8 cellular contexts compared by ENCODE assay signal in the genomic region with DNA sequence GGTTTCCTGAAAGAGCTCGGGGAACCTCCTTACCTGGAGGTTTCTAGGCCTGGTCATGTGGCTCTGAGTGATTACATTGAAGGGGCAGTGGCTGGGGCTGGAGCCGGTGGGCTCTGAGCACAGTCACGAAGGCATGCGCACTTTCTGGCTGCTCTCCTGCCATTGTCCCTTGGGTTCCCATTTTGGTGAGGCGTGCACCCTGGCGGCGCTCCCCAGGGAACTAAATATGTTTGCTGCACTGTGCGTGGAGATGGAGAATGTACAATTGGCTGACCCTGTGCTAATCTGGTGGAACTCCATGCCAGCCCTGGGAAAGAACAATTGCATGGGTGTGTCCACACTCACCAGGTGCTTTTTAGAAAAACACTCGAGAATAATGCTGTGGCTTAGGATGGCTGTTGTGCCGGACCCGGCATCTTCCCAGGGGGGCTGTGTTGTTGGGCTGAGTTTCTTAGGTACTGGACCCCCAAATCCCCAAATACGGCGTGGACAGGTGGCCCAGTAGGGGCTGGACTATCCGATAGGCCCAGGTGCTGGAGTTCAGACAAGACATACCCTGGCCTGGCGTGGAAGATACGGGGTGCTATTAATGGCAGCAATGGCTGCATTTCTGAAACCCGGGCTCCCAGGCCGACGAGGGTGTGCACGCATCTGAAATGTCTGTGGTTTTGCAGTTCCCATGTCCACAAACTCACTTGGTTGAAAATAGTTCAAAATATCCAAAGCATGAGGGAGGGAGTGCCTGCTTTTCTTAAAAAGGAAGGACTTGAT.
DNase-seq lines count a peak whose midpoint lies in the region; ATAC-seq, FAIRE-seq and TF ChIP-seq lines count a peak whose summit lies in the region.

No MANE protein-coding gene starts in this region.

- TF ChIP-seq EP300 in A549 (IDR thresholded peaks at IDR 0.05) (no peak), Ishikawa (IDR thresholded peaks at IDR 0.05; ENCODE audit: borderline replicate concordance) (peak; percentile 85)

- H3K27ac ChIP-seq in A549, result peak overlapping the region; percentile 3 to 54; a peak in 4 of 6 replicates
- H3K27ac ChIP-seq in brain microvascular endothelial cell, result peak overlapping the region; percentile 62
- H3K27ac ChIP-seq in mucosa of rectum (ENCODE audit: low read depth in 2 of 2, low read length in 2 of 2), result peak overlapping the region; percentile 74 to 89
- no peak overlapping the region for H3K27ac ChIP-seq in SJCRH30

- 86% methylated on average over 20 of the region's 20 CpGs for WGBS in A549 (ENCODE audit: missing lambda C conversion rate)

- H3K9me3 ChIP-seq in A549 (no peaks in the 10 kb centered on the region), mucosa of rectum (ENCODE audit: control insufficient read depth in 2 of 2, low read length in 2 of 2) (no peaks in the 10 kb centered on the region), SJCRH30 (replicated peaks) (no peaks in the 10 kb centered on the region)

- no peak overlapping the region for H3K9ac ChIP-seq in mucosa of rectum (ENCODE audit: low read depth in 1 of 2, low read length in 2 of 2)

- DNase-seq in A549 (ENCODE audit: low read depth in 1 of 2, low spot score in 1 of 2), result no peak
- peak; percentile 61 for DNase-seq in brain microvascular endothelial cell
- no peak for DNase-seq in mesenteric fat pad (ENCODE audit: low spot score)
- no peak for DNase-seq in SJCRH30

- no peak for TF ChIP-seq POLR2A in A549 (IDR thresholded peaks at IDR 0.05; ENCODE audit: low read length)

- CTCF ChIA-PET in A549 (lab: Yijun Ruan, JAX), result interaction anchor here (0.8 to 1.9 kb wide), 3 partner anchors 35 to 59 kb away, joined by 3 to 8 read pairs (median 4); no protein-coding TSS in a partner anchor

- H3K27me3 ChIP-seq in brain microvascular endothelial cell (replicated peaks), result no peaks in the 10 kb centered on the region
- H3K27me3 ChIP-seq in mucosa of rectum (ENCODE audit: control insufficient read depth in 2 of 2, insufficient read depth in 2 of 2, low read length in 2 of 2), result no peaks in the 10 kb centered on the region
- H3K27me3 ChIP-seq in SJCRH30, result no peaks in the 10 kb centered on the region

- in situ Hi-C loops in brain microvascular endothelial cell (cut with HindIII; ENCODE audit: low pct_ligation_motif_present, low sequenced_read_pairs), result no loop called here

- TF ChIP-seq CTCF in A549 (IDR thresholded peaks at IDR 0.05) (no peak), brain microvascular endothelial cell (IDR thresholded peaks at IDR 0.05; ENCODE audit: low read depth, low read length, missing control alignments) (no peak)

- POLR2A ChIA-PET in A549 (lab: Yijun Ruan, JAX), result no interaction called here

- TF ChIP-seq RAD21 in A549 (conservative IDR thresholded peaks at IDR 0.05 in 1 of 2, IDR thresholded peaks at IDR 0.05 in 1 of 2), result no peak
- TF ChIP-seq RAD21 in Ishikawa (IDR thresholded peaks at IDR 0.05; ENCODE audit: low read depth), result peak; percentile 6; the same call in 1 of the 2 replicates

- H3K4me1 ChIP-seq in A549 (peaks cover 81% of the 10 kb centered on the region), mucosa of rectum (ENCODE audit: control insufficient read depth in 2 of 2, insufficient read depth in 2 of 2, low read length in 2 of 2) (peaks cover 37 to 45% of the 10 kb centered on the region in 2 donors), SJCRH30 (peaks cover 38% of the 10 kb centered on the region)

- H3K36me3 ChIP-seq in brain microvascular endothelial cell (replicated peaks) (no peaks in the 10 kb centered on the region), mucosa of rectum (ENCODE audit: control insufficient read depth in 2 of 2, insufficient read depth in 2 of 2, low read length in 2 of 2) (no peaks in the 10 kb centered on the region), SJCRH30 (no peaks in the 10 kb centered on the region)

- H3K4me2 ChIP-seq in A549, result no peak overlapping the region

- FAIRE-seq in A549 (lab: Jason Lieb, UNC), result no peak

- no peak overlapping the region for H3K4me3 ChIP-seq in A549
- H3K4me3 ChIP-seq in brain microvascular endothelial cell (ENCODE audit: low read depth, low read length), result no peak overlapping the region
- peak overlapping the region in 1 of 2 donors; percentile 13 for H3K4me3 ChIP-seq in mucosa of rectum (ENCODE audit: low read length in 2 of 2)
- no peak overlapping the region for H3K4me3 ChIP-seq in SJCRH30

- ATAC-seq in A549 (no peak; a peak in 1 of 6 replicates), HG03342 (IDR thresholded peaks at IDR 0.05; ENCODE audit: unreplicated experiment) (no peak), GM18870 (IDR thresholded peaks at IDR 0.05; ENCODE audit: unreplicated experiment) (no peak)

TF ChIP-seq in A549, 52 proteins besides CTCF, POLR2A, EP300 and RAD21:
- TF ChIP-seq, protein P1, sequence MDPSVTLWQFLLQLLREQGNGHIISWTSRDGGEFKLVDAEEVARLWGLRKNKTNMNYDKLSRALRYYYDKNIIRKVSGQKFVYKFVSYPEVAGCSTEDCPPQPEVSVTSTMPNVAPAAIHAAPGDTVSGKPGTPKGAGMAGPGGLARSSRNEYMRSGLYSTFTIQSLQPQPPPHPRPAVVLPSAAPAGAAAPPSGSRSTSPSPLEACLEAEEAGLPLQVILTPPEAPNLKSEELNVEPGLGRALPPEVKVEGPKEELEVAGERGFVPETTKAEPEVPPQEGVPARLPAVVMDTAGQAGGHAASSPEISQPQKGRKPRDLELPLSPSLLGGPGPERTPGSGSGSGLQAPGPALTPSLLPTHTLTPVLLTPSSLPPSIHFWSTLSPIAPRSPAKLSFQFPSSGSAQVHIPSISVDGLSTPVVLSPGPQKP (IDR thresholded peaks at IDR 0.05; ENCODE audit: low read depth, low read length), result no peak
- TF ChIP-seq HOXB13 (CRISPR knock-in tag; IDR thresholded peaks at IDR 0.05; ENCODE audit: low read depth) (no peak), ESRRA (IDR thresholded peaks at IDR 0.05; ENCODE audit: borderline replicate concordance, low read length) (no peak), JUN (IDR thresholded peaks at IDR 0.05) (no peak), FOSB (CRISPR knock-in tag; IDR thresholded peaks at IDR 0.05) (no peak), EHF (CRISPR knock-in tag; IDR thresholded peaks at IDR 0.05) (no peak), RFX5 (IDR thresholded peaks at IDR 0.05) (no peak), RCOR1 (IDR thresholded peaks at IDR 0.05; ENCODE audit: low read depth, low read length) (no peak), BHLHE40 (IDR thresholded peaks at IDR 0.05; ENCODE audit: low read depth, low read length) (no peak), EHMT2 (IDR thresholded peaks at IDR 0.05; ENCODE audit: low read depth) (no peak), RARB (CRISPR knock-in tag; IDR thresholded peaks at IDR 0.05) (no peak), MYC (IDR thresholded peaks at IDR 0.05; ENCODE audit: borderline replicate concordance, low read length) (no peak)
TF ChIP-seq in A549: peak in this region for 0.

TF ChIP-seq in Ishikawa, 13 proteins besides CTCF, POLR2A, EP300 and RAD21:
- TF ChIP-seq ZBTB7A (IDR thresholded peaks at IDR 0.05; ENCODE audit: low read depth) (peak; percentile 53; the same call in 1 of the 2 replicates), NFIC (IDR thresholded peaks at IDR 0.05) (peak; percentile 85), TCF12 (IDR thresholded peaks at IDR 0.05; ENCODE audit: low read depth) (peak; percentile 87), CEBPB (IDR thresholded peaks at IDR 0.05) (peak; percentile 12; the same call in 1 of the 2 replicates), EGR1 (IDR thresholded peaks at IDR 0.05) (no peak), TEAD4 (IDR thresholded peaks at IDR 0.05) (peak; percentile 75), CREB1 (IDR thresholded peaks at IDR 0.05; ENCODE audit: low read depth) (no peak), YY1 (IDR thresholded peaks at IDR 0.05; ENCODE audit: low read depth) (0 out of 2 replicates have a peak, but pooled peaks have one; percentile 41), FOXM1 (IDR thresholded peaks at IDR 0.05; ENCODE audit: borderline replicate concordance, low read depth) (0 out of 2 replicates have a peak, but pooled peaks have one; percentile 41), TAF1 (IDR thresholded peaks at IDR 0.05; ENCODE audit: low read depth) (no peak)
- TF ChIP-seq, protein P2, sequence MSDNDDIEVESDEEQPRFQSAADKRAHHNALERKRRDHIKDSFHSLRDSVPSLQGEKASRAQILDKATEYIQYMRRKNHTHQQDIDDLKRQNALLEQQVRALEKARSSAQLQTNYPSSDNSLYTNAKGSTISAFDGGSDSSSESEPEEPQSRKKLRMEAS (IDR thresholded peaks at IDR 0.05), result peak; percentile 67
- TF ChIP-seq, protein P3, sequence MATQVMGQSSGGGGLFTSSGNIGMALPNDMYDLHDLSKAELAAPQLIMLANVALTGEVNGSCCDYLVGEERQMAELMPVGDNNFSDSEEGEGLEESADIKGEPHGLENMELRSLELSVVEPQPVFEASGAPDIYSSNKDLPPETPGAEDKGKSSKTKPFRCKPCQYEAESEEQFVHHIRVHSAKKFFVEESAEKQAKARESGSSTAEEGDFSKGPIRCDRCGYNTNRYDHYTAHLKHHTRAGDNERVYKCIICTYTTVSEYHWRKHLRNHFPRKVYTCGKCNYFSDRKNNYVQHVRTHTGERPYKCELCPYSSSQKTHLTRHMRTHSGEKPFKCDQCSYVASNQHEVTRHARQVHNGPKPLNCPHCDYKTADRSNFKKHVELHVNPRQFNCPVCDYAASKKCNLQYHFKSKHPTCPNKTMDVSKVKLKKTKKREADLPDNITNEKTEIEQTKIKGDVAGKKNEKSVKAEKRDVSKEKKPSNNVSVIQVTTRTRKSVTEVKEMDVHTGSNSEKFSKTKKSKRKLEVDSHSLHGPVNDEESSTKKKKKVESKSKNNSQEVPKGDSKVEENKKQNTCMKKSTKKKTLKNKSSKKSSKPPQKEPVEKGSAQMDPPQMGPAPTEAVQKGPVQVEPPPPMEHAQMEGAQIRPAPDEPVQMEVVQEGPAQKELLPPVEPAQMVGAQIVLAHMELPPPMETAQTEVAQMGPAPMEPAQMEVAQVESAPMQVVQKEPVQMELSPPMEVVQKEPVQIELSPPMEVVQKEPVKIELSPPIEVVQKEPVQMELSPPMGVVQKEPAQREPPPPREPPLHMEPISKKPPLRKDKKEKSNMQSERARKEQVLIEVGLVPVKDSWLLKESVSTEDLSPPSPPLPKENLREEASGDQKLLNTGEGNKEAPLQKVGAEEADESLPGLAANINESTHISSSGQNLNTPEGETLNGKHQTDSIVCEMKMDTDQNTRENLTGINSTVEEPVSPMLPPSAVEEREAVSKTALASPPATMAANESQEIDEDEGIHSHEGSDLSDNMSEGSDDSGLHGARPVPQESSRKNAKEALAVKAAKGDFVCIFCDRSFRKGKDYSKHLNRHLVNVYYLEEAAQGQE (IDR thresholded peaks at IDR 0.05; ENCODE audit: low read depth), result no peak
- TF ChIP-seq, protein P4, sequence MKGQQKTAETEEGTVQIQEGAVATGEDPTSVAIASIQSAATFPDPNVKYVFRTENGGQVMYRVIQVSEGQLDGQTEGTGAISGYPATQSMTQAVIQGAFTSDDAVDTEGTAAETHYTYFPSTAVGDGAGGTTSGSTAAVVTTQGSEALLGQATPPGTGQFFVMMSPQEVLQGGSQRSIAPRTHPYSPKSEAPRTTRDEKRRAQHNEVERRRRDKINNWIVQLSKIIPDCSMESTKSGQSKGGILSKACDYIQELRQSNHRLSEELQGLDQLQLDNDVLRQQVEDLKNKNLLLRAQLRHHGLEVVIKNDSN (IDR thresholded peaks at IDR 0.05), result peak; percentile 61; the same call in 1 of the 2 replicates
